In the genomic region with DNA sequence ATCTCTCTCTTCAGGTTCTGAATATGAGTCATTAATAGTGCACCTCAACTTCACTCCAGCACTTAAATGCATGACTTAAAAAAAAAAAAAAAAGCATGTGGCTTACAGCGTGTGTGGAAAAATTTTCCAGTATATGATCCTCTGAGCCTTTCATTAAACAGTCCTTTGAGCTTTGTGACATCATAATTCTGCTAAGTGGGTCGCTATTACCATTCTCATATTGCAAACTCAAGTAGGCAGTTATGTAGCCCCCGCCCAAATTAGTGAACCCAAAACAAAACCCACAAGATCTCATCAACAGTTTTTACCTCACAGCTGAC, we compare ENCODE assay signal across 9 cellular contexts. TPM values are rescaled to one million over a fixed set of nuclear protein-coding genes. Genes with fewer than 3 reads are reported as not detected.
DNase-seq lines count a peak whose midpoint lies in the region; ATAC-seq, FAIRE-seq and TF ChIP-seq lines count a peak whose summit lies in the region.
"Had no signal": no experiment of that assay in that cellular context is flagged by ENCODE, and none has a peak within 500 bp of the region (broad histone marks: within the 10 kb centered on the region; RNA-seq: fewer than 3 reads in every experiment).

No MANE protein-coding gene starts in this region.

- no peak for FAIRE-seq in bronchial epithelial cell (lab: Jason Lieb, UNC)
- FAIRE-seq: islet of Langerhans had no signal

- H3K9me3 ChIP-seq in AG04450 (ENCODE audit: control insufficient read depth, insufficient read depth, low read length) (no peaks in the 10 kb centered on the region; the same call in 1 of the 2 replicates), HUES64 (ENCODE audit: insufficient read depth, low read depth, low read length) (no peaks in the 10 kb centered on the region), muscle layer of duodenum (ENCODE audit: control insufficient read depth in 1 of 2, low read length in 2 of 2) (no peaks in the 10 kb centered on the region)

- H3K36me3 ChIP-seq in HUES64 (ENCODE audit: insufficient read depth, low read length) = peaks cover 30% of the 10 kb centered on the region
- H3K36me3 ChIP-seq in bronchial epithelial cell (ENCODE audit: control insufficient read depth, insufficient read depth, low read length) = no peaks in the 10 kb centered on the region
- peaks cover 21 to 34% of the 10 kb centered on the region in 2 donors for H3K36me3 ChIP-seq in muscle layer of duodenum (ENCODE audit: control insufficient read depth in 1 of 2, insufficient read depth in 2 of 2, low read length in 2 of 2)

- no peak for ATAC-seq in GM18868 (IDR thresholded peaks at IDR 0.05; ENCODE audit: unreplicated experiment)

- H3K27me3 ChIP-seq in AG04450 (ENCODE audit: control insufficient read depth, insufficient read depth, low read length) (peaks cover 4% of the 10 kb centered on the region), HUES64 (ENCODE audit: insufficient read depth, low read length) (no peaks in the 10 kb centered on the region), bronchial epithelial cell (ENCODE audit: control insufficient read depth, insufficient read depth, low read length) (no peaks in the 10 kb centered on the region), muscle layer of duodenum (ENCODE audit: low read depth, low read length) (no peaks in the 10 kb centered on the region)

- WGBS in HUES64 = 21% methylated on average over 3 of the region's 3 CpGs

- H3K4me3 ChIP-seq in AG04450 (ENCODE audit: low read depth, low read length) = peak overlapping the region; percentile 80
- H3K4me3 ChIP-seq in HUES64 (ENCODE audit: low read length) = peak overlapping the region; percentile 79
- peak overlapping the region; percentile 79 for H3K4me3 ChIP-seq in bronchial epithelial cell (ENCODE audit: low read depth, low read length)
- peak overlapping the region; percentile 87 to 90 for H3K4me3 ChIP-seq in muscle layer of duodenum (ENCODE audit: low read depth in 1 of 2, low read length in 2 of 2)

- CTCF ChIA-PET in AG04450 (lab: Charles Lee) = interaction anchor here (1.3 to 1.7 kb wide), 2 partner anchors 21 to 23 kb away, joined by 4 to 11 read pairs; no protein-coding TSS in a partner anchor

- no peak for DNase-seq in AG04450 (ENCODE audit: low read depth, low spot score)
- DNase-seq in bronchial epithelial cell (ENCODE audit: low read depth) = peak; percentile 51
- no peak for DNase-seq in stimulated activated CD4-positive, alpha-beta T cell treated with anti-CD3 and anti-CD28 coated beads, Interleukin-4, amount 100 ng/mL, for 1 hour
- no peak for DNase-seq in UCSD-AML1 (lab: John Stamatoyannopoulos, UW; ENCODE audit: unreplicated experiment)
- no peak for DNase-seq in NCI-H1694 (lab: John Stamatoyannopoulos, UW)

- H3K9ac ChIP-seq in HUES64 (ENCODE audit: low read depth, low read length) = peak overlapping the region; percentile 85

- TF ChIP-seq CTCF in AG04450 (IDR thresholded peaks at IDR 0.05; ENCODE audit: low read depth, low read length) = no peak
- TF ChIP-seq CTCF in bronchial epithelial cell (IDR thresholded peaks at IDR 0.05; ENCODE audit: insufficient read depth, low read length, severe bottlenecking) = no peak

- H3K4me1 ChIP-seq in HUES64 (ENCODE audit: insufficient read depth, low read length) = peaks cover 12% of the 10 kb centered on the region; the same call in 1 of the 2 replicates
- H3K4me1 ChIP-seq in muscle layer of duodenum (ENCODE audit: control insufficient read depth in 1 of 2, insufficient read depth in 2 of 2, low read length in 2 of 2) = peaks cover 10 to 11% of the 10 kb centered on the region in 2 donors

- peak overlapping the region; percentile 92 for H3K27ac ChIP-seq in AG04450 (ENCODE audit: low read depth, low read length)
- peak overlapping the region; percentile 91 for H3K27ac ChIP-seq in HUES64 (ENCODE audit: low read depth, low read length)
- peak overlapping the region; percentile 93 for H3K27ac ChIP-seq in muscle layer of duodenum (ENCODE audit: low read length)

- POLR2A ChIA-PET in AG04450 (lab: Yijun Ruan, JAX) = interaction anchor here (0.6 kb wide), 1 partner anchor 55 kb away, joined by 7 read pairs; no protein-coding TSS in a partner anchor

RNA-seq across cellular contexts. Expression of gene CMTR2, which starts 0.7 kb away (rescaled TPM):
- polyA plus RNA-seq in AG04450 (2011; rRNA removed) = 21.8 and 32.7 TPM in 2 replicates
- polyA minus RNA-seq in AG04450 (2011; rRNA and poly(A)+ RNA removed) = 12.4 and 23.8 TPM in 2 replicates
- 10.6 TPM for polyA plus RNA-seq in HUES64 (2013, experiment 1 of 2)
- 11.2 TPM for polyA plus RNA-seq in HUES64 (2013, experiment 2 of 2)
- total RNA-seq in bronchial epithelial cell = 37.4 and 42.9 TPM in 2 replicates

RNA-seq across cellular contexts. Expression of gene HYDIN, which starts 58.0 kb away (rescaled TPM):
- 0.84 and 0.95 TPM in 2 replicates for polyA plus RNA-seq in AG04450 (2011; rRNA removed)
- polyA minus RNA-seq in AG04450 (2011; rRNA and poly(A)+ RNA removed) = 0.78 and 1.1 TPM in 2 replicates
- polyA plus RNA-seq in HUES64 (2013, experiment 1 of 2) = 0.85 TPM
- polyA plus RNA-seq in HUES64 (2013, experiment 2 of 2) = 1.3 TPM
- total RNA-seq in bronchial epithelial cell = 0.38 and 1.3 TPM in 2 replicates
